In genomic region chr3:19948192-19948591, GRCh38 we compare ENCODE assay signal across 8 cellular contexts. TPM values are rescaled to one million over a fixed set of nuclear protein-coding genes. Genes with fewer than 3 reads are reported as not detected.
DNase-seq lines count a peak whose midpoint lies in the region; ATAC-seq and TF ChIP-seq lines count a peak whose summit lies in the region.

No MANE protein-coding gene starts in this region.

- H3K27ac ChIP-seq in DOHH2 (ENCODE audit: low read depth, low read length) (peak overlapping the region; percentile 77), SJSA1 (peak overlapping the region; percentile 78), esophagus squamous epithelium (peak overlapping the region; percentile 94 to 99 (median 99))

- intact Hi-C loops in esophagus squamous epithelium (cut with DNase I), result no loop called here

- H3K4me3 ChIP-seq in DOHH2 (ENCODE audit: low read length) (peak overlapping the region; percentile 88), SJSA1 (peak overlapping the region; percentile 81), esophagus squamous epithelium (peak overlapping the region; percentile 61 to 96 (median 88))

- H3K4me3 Mint-ChIP-seq in progenitor cell of endocrine pancreas (ENCODE audit: low read depth), result peak overlapping the region; percentile 99

- H3K9me2 ChIP-seq in DOHH2 (replicated peaks; ENCODE audit: control insufficient read depth, low read length), result no peaks in the 10 kb centered on the region

- no peaks in the 10 kb centered on the region for H3K9me3 Mint-ChIP-seq in progenitor cell of endocrine pancreas (ENCODE audit: low read depth)

- H3K27ac Mint-ChIP-seq in progenitor cell of endocrine pancreas, result peak overlapping the region; percentile 99

- H3K9me3 ChIP-seq in DOHH2 (ENCODE audit: control insufficient read depth, insufficient read depth, low read length) (no peaks in the 10 kb centered on the region), SJSA1 (replicated peaks) (no peaks in the 10 kb centered on the region), esophagus squamous epithelium (no peaks in the 10 kb centered on the region)

- no peaks in the 10 kb centered on the region for H3K27me3 ChIP-seq in DOHH2 (ENCODE audit: control insufficient read depth, low read length)
- H3K27me3 ChIP-seq in SJSA1 (replicated peaks), result no peaks in the 10 kb centered on the region
- H3K27me3 ChIP-seq in esophagus squamous epithelium, result no peaks in the 10 kb centered on the region

- H3K4me1 ChIP-seq in DOHH2 (ENCODE audit: control insufficient read depth, low read length), result peaks cover 24% of the 10 kb centered on the region
- H3K4me1 ChIP-seq in SJSA1 (replicated peaks), result peaks cover 21% of the 10 kb centered on the region
- H3K4me1 ChIP-seq in esophagus squamous epithelium, result peaks cover 4 to 61% (median 14%) of the 10 kb centered on the region in 3 donors

- H4K20me1 ChIP-seq in DOHH2 (ENCODE audit: control insufficient read depth, insufficient read depth, low read depth, low read length), result peaks cover 8% of the 10 kb centered on the region; the same call in 1 of the 2 replicates

- no peaks in the 10 kb centered on the region for H3F3A ChIP-seq in DOHH2 (ENCODE audit: control insufficient read depth, insufficient read depth)

- H3K36me3 ChIP-seq in DOHH2 (ENCODE audit: control insufficient read depth, low read length) (peaks cover 52% of the 10 kb centered on the region), SJSA1 (peaks cover 21% of the 10 kb centered on the region), esophagus squamous epithelium (peaks cover 0 to 25% (median 0%) of the 10 kb centered on the region in 3 donors)

- no peak for ATAC-seq in GM21576 (IDR thresholded peaks at IDR 0.05; ENCODE audit: unreplicated experiment)

- H3K4me2 ChIP-seq in DOHH2 (ENCODE audit: low read length), result peak overlapping the region; percentile 84

- peaks cover 21% of the 10 kb centered on the region for H3K4me1 Mint-ChIP-seq in progenitor cell of endocrine pancreas (ENCODE audit: low read depth)

- H3K27me3 Mint-ChIP-seq in progenitor cell of endocrine pancreas, result no peaks in the 10 kb centered on the region

- WGBS in esophagus squamous epithelium, 2 donors, result 0% methylated on average over 2 of the region's 2 CpGs

- H3K79me2 ChIP-seq in DOHH2 (ENCODE audit: control insufficient read depth, low read length), result peaks cover 61% of the 10 kb centered on the region

- TF ChIP-seq CTCF in DOHH2 (IDR thresholded peaks at IDR 0.05; ENCODE audit: low read depth, low read length, poor library complexity, severe bottlenecking) (no peak), esophagus squamous epithelium (IDR thresholded peaks at IDR 0.05) (no peak), progenitor cell of endocrine pancreas (IDR thresholded peaks at IDR 0.05; ENCODE audit: unreplicated experiment) (no peak)

- peaks cover 11% of the 10 kb centered on the region for H3K36me3 Mint-ChIP-seq in progenitor cell of endocrine pancreas (ENCODE audit: insufficient read depth)

- no peak for TF ChIP-seq POLR2A in esophagus squamous epithelium (IDR thresholded peaks at IDR 0.05)

- DNase-seq in SJSA1 (ENCODE audit: low read depth in 1 of 2, low spot score in 2 of 2), result peak in 1 of 2 experiments; percentile 2
- DNase-seq in esophagus squamous epithelium (lab: John Stamatoyannopoulos, UW), result no peak
- no peak for DNase-seq in progenitor cell of endocrine pancreas (ENCODE audit: low spot score, unreplicated experiment)
- DNase-seq in D341Med (ENCODE audit: low spot score), result no peak
- no peak for DNase-seq in HT-29 (ENCODE audit: low spot score)
- no peak for DNase-seq in stimulated activated CD4-positive, alpha-beta T cell treated with anti-CD3 and anti-CD28 coated beads, Interleukin-4, amount 100 ng/mL, for 4 hours

RNA-seq across cellular contexts. Expression of gene RAB5A, which starts 1.3 kb away (rescaled TPM):
- total RNA-seq in SJSA1 (2014; rRNA removed; shearing (Covaris generic)), result 26.6 and 57.6 TPM in 2 replicates
- total RNA-seq in esophagus squamous epithelium (100 to 1,000 TPM in 1 of 4 donors, 10 to 100 TPM in 3; 80.3 to 102 (median 86.5) TPM), progenitor cell of endocrine pancreas (58.2 and 59.8 TPM in 2 replicates)
- total RNA-seq in HT-29 (2014; rRNA removed; shearing (Covaris generic)), result 25.7 and 29.7 TPM in 2 replicates

RNA-seq across cellular contexts. Expression of gene EFHB, which starts 14.2 kb away (rescaled TPM):
- total RNA-seq in SJSA1 (2014; rRNA removed; shearing (Covaris generic)), result 0.11 and 0.88 TPM in 2 replicates
- total RNA-seq in esophagus squamous epithelium (under 1 TPM in 2 of 4 donors, not detected in 2; 0.67 to 0.76 TPM), progenitor cell of endocrine pancreas (1.2 and 1.4 TPM in 2 replicates)
- not detected in 2 replicates for total RNA-seq in HT-29 (2014; rRNA removed; shearing (Covaris generic))
